ENCODE assay signal across 14 cellular contexts in the genomic region with DNA sequence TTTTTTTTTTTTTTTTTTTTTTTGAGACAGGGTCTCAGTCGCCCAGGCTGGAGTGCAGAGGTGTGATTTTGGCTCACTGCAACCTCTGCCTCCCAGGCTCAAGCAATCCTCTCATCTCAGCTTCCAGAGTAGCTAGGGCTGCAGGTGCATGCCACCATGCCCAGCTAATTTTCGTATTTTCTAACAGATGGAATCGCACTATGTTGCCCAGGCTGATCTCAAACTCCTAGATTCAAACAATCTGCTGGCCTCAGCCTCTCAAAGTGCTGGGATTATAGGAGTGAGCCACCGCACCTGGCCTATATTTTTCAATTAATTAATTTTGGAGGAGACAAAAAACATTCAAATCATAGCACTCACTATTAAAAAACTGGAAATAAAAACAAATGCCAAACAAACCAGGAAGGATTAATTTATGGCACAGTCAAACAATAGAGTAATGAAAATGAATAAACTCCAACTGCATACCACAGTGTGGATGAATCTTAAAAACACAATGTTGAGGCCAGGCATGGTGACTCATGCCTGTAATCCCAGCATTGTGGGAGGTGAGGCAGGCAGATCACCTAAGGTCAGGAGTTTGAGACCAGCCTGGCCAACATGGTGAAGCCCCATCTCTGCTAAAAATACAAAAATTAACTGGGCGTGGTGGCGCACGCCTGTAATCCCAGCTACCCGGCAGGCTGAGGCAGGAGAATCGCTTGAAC. TPM values are rescaled to one million over a fixed set of nuclear protein-coding genes. Genes with fewer than 3 reads are reported as not detected.
"Had no signal": no experiment of that assay in that cellular context is flagged by ENCODE, and none has a peak within 500 bp of the region (broad histone marks: within the 10 kb centered on the region; RNA-seq: fewer than 3 reads in every experiment).

No MANE protein-coding gene starts in this region.

RNA-seq across cellular contexts. Expression of gene ZDHHC22, which starts 32.5 kb away (rescaled TPM):
- total RNA-seq: activated CD4-positive, alpha-beta memory T cell treated with anti-CD3 and anti-CD28 coated beads, Interleukin-2, amount 10 ng/mL, durations not matched to agents 7 days and 5 days; activated CD4-positive, alpha-beta T cell treated with anti-CD3 and anti-CD28 coated beads, Interleukin-2, amount 10 ng/mL, durations not matched to agents 7 days and 5 days; activated naive CD8-positive, alpha-beta T cell treated with anti-CD3 and anti-CD28 coated beads, Interleukin-2, amount 10 ng/mL, durations not matched to agents 7 days and 5 days; breast epithelium; fibroblast of villous mesenchyme; left lung; lower lobe of right lung; mononuclear cell; natural killer cell; psoas muscle; right cardiac atrium; spleen; suprapubic skin; upper lobe of right lung had no signal
- polyA plus RNA-seq: right cardiac atrium had no signal
